Comparison of ENCODE assay signal across 1 cellular context in the genomic region with DNA sequence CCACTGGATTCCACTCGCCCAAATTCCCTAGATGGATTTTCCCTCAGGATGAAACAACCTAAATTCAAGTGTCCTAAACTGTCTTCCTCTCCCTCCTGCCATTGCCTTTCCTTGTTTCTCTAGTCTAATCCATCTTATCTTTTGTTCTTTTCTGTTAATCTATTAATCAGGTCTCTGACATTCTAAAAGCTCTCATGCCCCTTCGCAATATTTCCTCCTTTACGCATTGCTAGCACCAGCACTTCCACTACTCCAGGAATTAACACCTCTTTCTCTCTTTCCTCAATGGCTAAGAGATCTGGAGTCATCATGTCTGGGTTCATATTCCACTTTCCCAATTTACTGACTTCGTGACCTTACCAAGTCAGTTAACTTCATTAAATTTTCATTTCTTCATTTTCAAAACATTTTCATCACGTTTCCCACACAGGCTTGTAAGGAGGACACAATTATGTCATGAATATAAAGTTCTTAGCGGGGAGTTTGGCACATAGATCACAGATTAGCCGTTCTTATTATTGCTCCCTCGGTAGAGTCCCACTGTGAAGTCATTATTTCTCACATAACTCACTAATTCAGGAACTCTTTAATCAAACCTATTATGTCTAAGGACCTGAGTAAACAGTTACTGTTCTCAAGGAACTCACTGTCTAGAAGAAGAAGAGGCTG.
TF ChIP-seq lines count a peak whose summit lies in the region.

No MANE protein-coding gene starts in this region.

TF ChIP-seq in WTC11, 78 proteins besides CTCF, POLR2A, EP300 and RAD21 (continued from another document):
- TF ChIP-seq, protein P1, sequence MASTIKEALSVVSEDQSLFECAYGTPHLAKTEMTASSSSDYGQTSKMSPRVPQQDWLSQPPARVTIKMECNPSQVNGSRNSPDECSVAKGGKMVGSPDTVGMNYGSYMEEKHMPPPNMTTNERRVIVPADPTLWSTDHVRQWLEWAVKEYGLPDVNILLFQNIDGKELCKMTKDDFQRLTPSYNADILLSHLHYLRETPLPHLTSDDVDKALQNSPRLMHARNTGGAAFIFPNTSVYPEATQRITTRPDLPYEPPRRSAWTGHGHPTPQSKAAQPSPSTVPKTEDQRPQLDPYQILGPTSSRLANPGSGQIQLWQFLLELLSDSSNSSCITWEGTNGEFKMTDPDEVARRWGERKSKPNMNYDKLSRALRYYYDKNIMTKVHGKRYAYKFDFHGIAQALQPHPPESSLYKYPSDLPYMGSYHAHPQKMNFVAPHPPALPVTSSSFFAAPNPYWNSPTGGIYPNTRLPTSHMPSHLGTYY (CRISPR knock-in tag; IDR thresholded peaks at IDR 0.05) = no peak
- TF ChIP-seq, protein P2, sequence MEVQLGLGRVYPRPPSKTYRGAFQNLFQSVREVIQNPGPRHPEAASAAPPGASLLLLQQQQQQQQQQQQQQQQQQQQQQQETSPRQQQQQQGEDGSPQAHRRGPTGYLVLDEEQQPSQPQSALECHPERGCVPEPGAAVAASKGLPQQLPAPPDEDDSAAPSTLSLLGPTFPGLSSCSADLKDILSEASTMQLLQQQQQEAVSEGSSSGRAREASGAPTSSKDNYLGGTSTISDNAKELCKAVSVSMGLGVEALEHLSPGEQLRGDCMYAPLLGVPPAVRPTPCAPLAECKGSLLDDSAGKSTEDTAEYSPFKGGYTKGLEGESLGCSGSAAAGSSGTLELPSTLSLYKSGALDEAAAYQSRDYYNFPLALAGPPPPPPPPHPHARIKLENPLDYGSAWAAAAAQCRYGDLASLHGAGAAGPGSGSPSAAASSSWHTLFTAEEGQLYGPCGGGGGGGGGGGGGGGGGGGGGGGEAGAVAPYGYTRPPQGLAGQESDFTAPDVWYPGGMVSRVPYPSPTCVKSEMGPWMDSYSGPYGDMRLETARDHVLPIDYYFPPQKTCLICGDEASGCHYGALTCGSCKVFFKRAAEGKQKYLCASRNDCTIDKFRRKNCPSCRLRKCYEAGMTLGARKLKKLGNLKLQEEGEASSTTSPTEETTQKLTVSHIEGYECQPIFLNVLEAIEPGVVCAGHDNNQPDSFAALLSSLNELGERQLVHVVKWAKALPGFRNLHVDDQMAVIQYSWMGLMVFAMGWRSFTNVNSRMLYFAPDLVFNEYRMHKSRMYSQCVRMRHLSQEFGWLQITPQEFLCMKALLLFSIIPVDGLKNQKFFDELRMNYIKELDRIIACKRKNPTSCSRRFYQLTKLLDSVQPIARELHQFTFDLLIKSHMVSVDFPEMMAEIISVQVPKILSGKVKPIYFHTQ (CRISPR knock-in tag; IDR thresholded peaks at IDR 0.05) = no peak
- TF ChIP-seq ZNF317 (CRISPR knock-in tag; IDR thresholded peaks at IDR 0.05; ENCODE audit: borderline replicate concordance, low read depth) = no peak
